In the genomic region with DNA sequence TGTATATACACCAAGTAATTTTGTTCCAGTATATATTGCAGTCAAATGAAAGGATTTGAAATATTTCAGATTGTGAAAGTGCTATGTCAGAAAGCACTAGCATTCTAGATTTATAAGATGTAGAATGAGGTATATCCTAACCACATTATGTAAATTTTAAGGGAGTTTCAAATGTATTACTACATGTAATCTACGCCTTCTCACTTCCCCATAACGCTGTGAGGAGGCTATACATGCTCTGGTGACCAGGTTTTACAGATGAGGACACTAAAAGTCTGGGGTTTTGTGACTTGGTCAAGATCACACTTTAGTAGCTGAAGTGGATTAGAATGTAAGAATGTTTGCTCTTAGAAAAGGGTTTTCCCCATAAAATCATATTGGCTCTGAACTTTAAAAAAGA, we compare ENCODE assay signal across 12 cellular contexts. TPM values are rescaled to one million over a fixed set of nuclear protein-coding genes. Genes with fewer than 3 reads are reported as not detected.
DNase-seq lines count a peak whose midpoint lies in the region; ATAC-seq and TF ChIP-seq lines count a peak whose summit lies in the region.
"Had no signal": no experiment of that assay in that cellular context is flagged by ENCODE, and none has a peak within 500 bp of the region (broad histone marks: within the 10 kb centered on the region; RNA-seq: fewer than 3 reads in every experiment).

No MANE protein-coding gene starts in this region.

- CTCF ChIA-PET in PC-9 (lab: Charles Lee), result no interaction called here

- H3K4me3 ChIP-seq in coronary artery (peak overlapping the region; percentile 9), adrenal gland (no peak overlapping the region), PC-9 (no peak overlapping the region)
- H3K4me3 ChIP-seq: K562 had no signal

- intact Hi-C loops in adrenal gland (cut with DNase I) (no loop called here), PC-9 (cut with micrococcal nuclease; ENCODE audit: unreplicated experiment) (no loop called here)

- TF ChIP-seq POLR2A in adrenal gland (IDR thresholded peaks at IDR 0.05), result no peak

- no TSS peak for BruUV-seq in PC-9 (replicated peaks; lab: Mats Ljungman, UMichigan)

- H3K36me3 ChIP-seq in adrenal gland (replicated peaks in 1 of 2) (no peaks in the 10 kb centered on the region), PC-9 (ENCODE audit: low read depth) (no peaks in the 10 kb centered on the region)

- H3K27ac ChIP-seq in coronary artery, result peak overlapping the region; percentile 42 to 73
- H3K27ac ChIP-seq in adrenal gland, result no peak overlapping the region
- no peak overlapping the region for H3K27ac ChIP-seq in PC-9

- no peaks in the 10 kb centered on the region for H3K9me2 ChIP-seq in PC-9 (ENCODE audit: insufficient read depth)

- H3K9me3 ChIP-seq in adrenal gland (replicated peaks in 1 of 3) (no peaks in the 10 kb centered on the region), PC-9 (ENCODE audit: insufficient read depth, low read depth) (no peaks in the 10 kb centered on the region)

- no peaks in the 10 kb centered on the region for H3K79me2 ChIP-seq in PC-9 (ENCODE audit: low read depth)

- H3K4me1 ChIP-seq in adrenal gland (replicated peaks in 1 of 2) (no peaks in the 10 kb centered on the region), PC-9 (replicated peaks; ENCODE audit: insufficient read depth) (peaks cover 14% of the 10 kb centered on the region)

- WGBS in adrenal gland, 4 donors, result 72 to 81% (median 77%) methylated on average over 2 of the region's 2 CpGs

- POLR2A ChIA-PET in PC-9 (lab: Charles Lee; ENCODE audit: unreplicated experiment), result no interaction called here

- H4K20me1 ChIP-seq in PC-9 (ENCODE audit: insufficient read depth), result no peaks in the 10 kb centered on the region

- H3K4me2 ChIP-seq in PC-9, result no peak overlapping the region

- no peak for TF ChIP-seq CTCF in coronary artery (IDR thresholded peaks at IDR 0.05)
- TF ChIP-seq CTCF in adrenal gland (IDR thresholded peaks at IDR 0.05), result no peak
- TF ChIP-seq CTCF in PC-9 (conservative IDR thresholded peaks at IDR 0.05), result no peak

- DNase-seq in coronary artery (ENCODE audit: low spot score), result no peak
- DNase-seq in effector CD4-positive, alpha-beta T cell, result no peak
- DNase-seq in adrenal gland, result no peak
- DNase-seq in PC-9, result no peak
- no peak for DNase-seq in HPDE6-E6E7 (ENCODE audit: extremely low spot score)
- DNase-seq: DMS53, SHP77 had no signal

- no peak overlapping the region for H2AFZ ChIP-seq in PC-9

- no peaks in the 10 kb centered on the region for H3F3A ChIP-seq in PC-9 (ENCODE audit: insufficient read depth, low read depth)

- H3K27me3 ChIP-seq in adrenal gland (no peaks in the 10 kb centered on the region), PC-9 (ENCODE audit: insufficient read depth, low read depth) (no peaks in the 10 kb centered on the region)

- ATAC-seq in GM18502 (IDR thresholded peaks at IDR 0.05; ENCODE audit: poor library complexity, unreplicated experiment) (peak; percentile 99), GM21381 (IDR thresholded peaks at IDR 0.05; ENCODE audit: unreplicated experiment) (peak; percentile 99), HG03159 (IDR thresholded peaks at IDR 0.05; ENCODE audit: unreplicated experiment) (peak; percentile 100)
- ATAC-seq: K562 had no signal

RNA-seq across cellular contexts. Expression of a gene that starts 8.1 kb away (rescaled TPM):
- total RNA-seq in adrenal gland, result 1 to 10 TPM; 4.3 to 9.0 (median 5.5) TPM
- 1 to 10 TPM; 2.5 to 4.6 (median 4.4) TPM for polyA plus RNA-seq in adrenal gland
- not detected in 2 replicates for total RNA-seq in PC-9 (2021)
- total RNA-seq: fibroblast of lung, K562 had no signal

Comparison
In these comparisons a context has a peak if more than half of its experiments do, and no peak if none do; other contexts are left out.
1. H3K27ac ChIP-seq: peak in coronary artery (2 of 2); none in adrenal gland (0 of 5) and PC-9 (single experiment).
2. Peak in every context shown above with its lines, with median percentiles within 50 percentile points of each other: ATAC-seq.